Comparison of ENCODE assay signal across 10 cellular contexts in the genomic region with DNA sequence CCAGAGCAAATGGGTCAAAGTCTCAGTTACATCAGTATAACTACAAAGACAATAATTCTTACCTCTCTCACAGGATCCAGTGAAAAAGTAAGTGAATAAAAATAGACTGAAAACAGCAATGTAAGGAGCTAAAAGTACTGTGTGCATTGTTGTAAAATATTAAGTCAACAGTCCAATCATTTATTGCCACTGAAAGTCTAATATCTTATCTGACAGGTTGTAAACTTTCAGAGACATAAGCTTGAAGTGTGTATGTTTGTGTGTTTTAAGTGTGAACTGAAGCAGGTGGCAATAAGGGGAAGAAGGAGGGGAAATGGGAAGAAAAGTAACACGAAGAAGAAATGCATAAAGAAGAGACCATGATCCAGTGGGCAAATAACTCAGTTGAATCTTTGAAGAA.
"Had no signal": no experiment of that assay in that cellular context is flagged by ENCODE, and none has a peak within 500 bp of the region (broad histone marks: within the 10 kb centered on the region; RNA-seq: fewer than 3 reads in every experiment).

No MANE protein-coding gene starts in this region.

- H3K4me3 Mint-ChIP-seq: GM23338, H9, HFFc6 had no signal

- H3K4me3 ChIP-seq: GM23248, GM23338, HAP-1 had no signal

- H3K27ac Mint-ChIP-seq: GM23338, H9, HFFc6 had no signal

- H2AFZ ChIP-seq: GM23248 had no signal

- H3K36me3 ChIP-seq: HAP-1 had no signal

- H3K4me1 ChIP-seq: HAP-1 had no signal

- H3K27ac ChIP-seq: GM23248 had no signal

- FAIRE-seq: H1, H54 had no signal

- H3K4me2 ChIP-seq: GM23338 had no signal

- ATAC-seq: GM23338, HCT116 had no signal

- H3K4me1 Mint-ChIP-seq: H9 had no signal

- DNase-seq: GM23248, H7, H9, HCEC 1CT, HFFc6 had no signal

- H3K9me3 ChIP-seq: HAP-1 had no signal
